5 cellular contexts compared by ENCODE assay signal in the genomic region with DNA sequence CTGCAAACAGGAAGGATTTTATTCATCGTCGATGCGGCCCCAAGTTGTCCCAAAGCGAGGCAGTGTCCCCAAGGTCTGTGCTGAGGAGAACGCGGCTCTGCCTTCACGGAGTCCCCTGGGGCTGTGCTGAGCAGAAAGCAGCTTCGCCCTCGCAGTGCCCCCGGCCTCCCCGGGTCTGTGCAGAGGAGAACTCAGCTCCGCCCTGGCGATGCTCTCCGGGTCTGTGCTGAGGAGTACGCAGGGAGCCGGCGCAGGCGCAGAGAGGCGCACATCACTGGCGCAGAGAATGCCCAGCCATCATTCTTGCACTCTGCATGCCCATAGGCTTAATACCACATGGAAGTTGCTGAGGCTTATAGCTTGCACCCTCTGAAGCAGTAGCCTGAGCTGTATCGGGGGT.
A peak's percentile ranks its signal among the peaks of the same experiment; 100 is the strongest.
DNase-seq lines count a peak whose midpoint lies in the region; ATAC-seq, FAIRE-seq and TF ChIP-seq lines count a peak whose summit lies in the region.
"Not testable (repeated sequence)": the region's sequence is repeated elsewhere in the genome, so short reads cannot be mapped to it uniquely, and the experiment has no call there.

No MANE protein-coding gene starts in this region.

- not testable (repeated sequence) for TF ChIP-seq POLR2A in K562 (conservative IDR thresholded peaks at IDR 0.05)

- POLR2A ChIA-PET in K562 (lab: Yijun Ruan, JAX): not testable (repeated sequence)

- not testable (repeated sequence) for H2AFZ ChIP-seq in K562 (ENCODE audit: low read depth, low read length)

- not testable (repeated sequence) for H4K20me1 ChIP-seq in K562 (replicated peaks; ENCODE audit: control insufficient read depth, insufficient read depth, low read length)

- not testable (repeated sequence) for H3K36me3 ChIP-seq in K562 (ENCODE audit: control insufficient read depth, insufficient read depth, low read length); upper lobe of right lung

- not testable (repeated sequence) for TF ChIP-seq RAD21 in K562 (CRISPR knock-in tag; conservative IDR thresholded peaks at IDR 0.05 in 1 of 2, IDR thresholded peaks at IDR 0.05 in 1 of 2)

- H3K27ac ChIP-seq in K562 (ENCODE audit: extremely low read depth, low read depth, low read length); upper lobe of right lung: not testable (repeated sequence)

- DNase-seq in SK-N-DZ (ENCODE audit: low spot score): peak; percentile 24
- DNase-seq in K562 (ENCODE audit: extremely low read depth in 1 of 4, low spot score in 3 of 4): not testable (repeated sequence)
- DNase-seq in Right ventricle myocardium inferior (ENCODE audit: missing footprints): peak; percentile 64
- DNase-seq in posterior vena cava (ENCODE audit: low spot score): peak; percentile 53
- DNase-seq in upper lobe of right lung: peak; percentile 53

- WGBS in K562 (ENCODE audit: insufficient coverage, low coverage, missing lambda C conversion rate): 16% methylated on average over 17 of the region's 21 CpGs

- intact Hi-C loops in K562 (cut with micrococcal nuclease); Right ventricle myocardium inferior (cut with DNase I); posterior vena cava (cut with DNase I); upper lobe of right lung (cut with DNase I): not testable (repeated sequence)

- not testable (repeated sequence) for BruUV-seq in K562 (replicated peaks; lab: Mats Ljungman, UMichigan)

- not testable (repeated sequence) for H3K9me3 ChIP-seq in K562 (replicated peaks; ENCODE audit: control insufficient read depth, insufficient read depth, low read depth, low read length); upper lobe of right lung

- H3K79me2 ChIP-seq in K562 (ENCODE audit: control insufficient read depth, insufficient read depth, low read length): not testable (repeated sequence)

- in situ Hi-C loops in K562 (cut with MboI): not testable (repeated sequence)

- not testable (repeated sequence) for FAIRE-seq in K562 (lab: Jason Lieb, UNC)

- H3K27me3 ChIP-seq in K562 (ENCODE audit: control insufficient read depth in 2 of 2, insufficient read depth in 2 of 2, low read length in 2 of 2); upper lobe of right lung: not testable (repeated sequence)

- CTCF ChIA-PET in K562 (lab: Yijun Ruan, JAX; ENCODE audit: low intra/inter-chr PET ratio): not testable (repeated sequence)

- TF ChIP-seq EP300 in K562 (IDR thresholded peaks at IDR 0.05; ENCODE audit: low read length): not testable (repeated sequence)

- H3K9ac ChIP-seq in K562 (ENCODE audit: insufficient read depth in 1 of 2, low read depth in 2 of 2, low read length in 2 of 2): not testable (repeated sequence)

- not testable (repeated sequence) for TF ChIP-seq CTCF in K562 (IDR thresholded peaks at IDR 0.05 in 2 of 3, conservative IDR thresholded peaks at IDR 0.05 in 1 of 3; ENCODE audit: insufficient read depth in 2 of 3, low read depth in 1 of 3, low read length in 3 of 3); upper lobe of right lung (IDR thresholded peaks at IDR 0.05)

- H3K9me1 ChIP-seq in K562 (ENCODE audit: control insufficient read depth, insufficient read depth, low read length): not testable (repeated sequence)

- not testable (repeated sequence) for ATAC-seq in K562, Right ventricle myocardium inferior, upper lobe of right lung

- H3K4me2 ChIP-seq in K562 (ENCODE audit: insufficient read depth, low read length): not testable (repeated sequence)

- H3K4me3 ChIP-seq in K562, upper lobe of right lung: not testable (repeated sequence)

- not testable (repeated sequence) for H3K4me1 ChIP-seq in K562 (replicated peaks in 1 of 2; ENCODE audit: control insufficient read depth in 2 of 2, insufficient read depth in 2 of 2, low read length in 2 of 2); upper lobe of right lung

TF ChIP-seq in K562, 482 proteins besides CTCF, POLR2A, EP300 and RAD21:
- TF ChIP-seq NRF1 (conservative IDR thresholded peaks at IDR 0.05 in 1 of 2, IDR thresholded peaks at IDR 0.05 in 1 of 2): peak; percentile 69 to 75
